Comparison of ENCODE assay signal across 1 cellular context in the genomic region with DNA sequence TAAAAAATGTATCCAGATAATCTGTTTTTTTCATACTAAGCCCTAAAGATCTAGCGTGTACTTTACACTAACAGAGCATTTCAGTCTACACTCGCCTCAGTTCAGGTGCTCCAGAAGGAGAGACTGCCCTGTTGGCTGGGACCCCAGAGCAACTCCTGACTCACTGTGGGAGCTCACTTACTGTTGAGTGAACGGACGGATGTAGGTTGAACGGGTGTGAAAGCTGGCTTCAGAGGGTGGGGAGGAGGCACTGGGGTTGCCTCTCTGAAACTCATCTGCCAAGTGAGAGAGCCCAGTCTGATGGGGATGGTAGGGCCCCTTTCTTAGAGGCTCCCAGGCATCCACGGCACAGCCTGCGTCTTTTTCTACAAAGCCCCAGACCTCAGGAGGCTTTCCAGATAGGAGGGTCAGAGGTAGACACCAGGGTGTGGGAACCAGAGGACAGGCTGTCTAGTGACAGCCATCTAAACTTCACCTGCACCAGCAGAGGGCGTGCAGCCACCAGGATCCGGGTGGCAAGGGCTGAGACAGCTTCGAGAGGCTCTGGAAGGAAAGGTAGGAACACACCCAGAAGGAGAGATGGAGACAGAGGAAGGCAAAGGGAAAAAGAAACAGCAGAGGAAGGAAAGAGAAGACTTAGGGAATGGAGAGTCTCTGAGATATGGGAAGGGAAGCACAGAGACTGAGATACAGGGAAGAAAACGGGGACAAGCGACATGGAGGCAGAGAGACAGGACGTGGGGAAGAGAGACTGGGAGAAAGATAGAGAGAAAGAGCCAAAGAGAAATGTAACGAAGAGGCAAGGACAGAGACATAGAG.
A peak's percentile ranks its signal among the peaks of the same experiment; 100 is the strongest.
TF ChIP-seq lines count a peak whose summit lies in the region.

No MANE protein-coding gene starts in this region.

TF ChIP-seq in GM12878, 131 proteins besides CTCF, POLR2A, EP300 and RAD21 (continued from another document and continues in another):
- TF ChIP-seq, protein P1, sequence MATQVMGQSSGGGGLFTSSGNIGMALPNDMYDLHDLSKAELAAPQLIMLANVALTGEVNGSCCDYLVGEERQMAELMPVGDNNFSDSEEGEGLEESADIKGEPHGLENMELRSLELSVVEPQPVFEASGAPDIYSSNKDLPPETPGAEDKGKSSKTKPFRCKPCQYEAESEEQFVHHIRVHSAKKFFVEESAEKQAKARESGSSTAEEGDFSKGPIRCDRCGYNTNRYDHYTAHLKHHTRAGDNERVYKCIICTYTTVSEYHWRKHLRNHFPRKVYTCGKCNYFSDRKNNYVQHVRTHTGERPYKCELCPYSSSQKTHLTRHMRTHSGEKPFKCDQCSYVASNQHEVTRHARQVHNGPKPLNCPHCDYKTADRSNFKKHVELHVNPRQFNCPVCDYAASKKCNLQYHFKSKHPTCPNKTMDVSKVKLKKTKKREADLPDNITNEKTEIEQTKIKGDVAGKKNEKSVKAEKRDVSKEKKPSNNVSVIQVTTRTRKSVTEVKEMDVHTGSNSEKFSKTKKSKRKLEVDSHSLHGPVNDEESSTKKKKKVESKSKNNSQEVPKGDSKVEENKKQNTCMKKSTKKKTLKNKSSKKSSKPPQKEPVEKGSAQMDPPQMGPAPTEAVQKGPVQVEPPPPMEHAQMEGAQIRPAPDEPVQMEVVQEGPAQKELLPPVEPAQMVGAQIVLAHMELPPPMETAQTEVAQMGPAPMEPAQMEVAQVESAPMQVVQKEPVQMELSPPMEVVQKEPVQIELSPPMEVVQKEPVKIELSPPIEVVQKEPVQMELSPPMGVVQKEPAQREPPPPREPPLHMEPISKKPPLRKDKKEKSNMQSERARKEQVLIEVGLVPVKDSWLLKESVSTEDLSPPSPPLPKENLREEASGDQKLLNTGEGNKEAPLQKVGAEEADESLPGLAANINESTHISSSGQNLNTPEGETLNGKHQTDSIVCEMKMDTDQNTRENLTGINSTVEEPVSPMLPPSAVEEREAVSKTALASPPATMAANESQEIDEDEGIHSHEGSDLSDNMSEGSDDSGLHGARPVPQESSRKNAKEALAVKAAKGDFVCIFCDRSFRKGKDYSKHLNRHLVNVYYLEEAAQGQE (IDR thresholded peaks at IDR 0.05; ENCODE audit: low read depth, low read length), result no peak
- TF ChIP-seq, protein P2, sequence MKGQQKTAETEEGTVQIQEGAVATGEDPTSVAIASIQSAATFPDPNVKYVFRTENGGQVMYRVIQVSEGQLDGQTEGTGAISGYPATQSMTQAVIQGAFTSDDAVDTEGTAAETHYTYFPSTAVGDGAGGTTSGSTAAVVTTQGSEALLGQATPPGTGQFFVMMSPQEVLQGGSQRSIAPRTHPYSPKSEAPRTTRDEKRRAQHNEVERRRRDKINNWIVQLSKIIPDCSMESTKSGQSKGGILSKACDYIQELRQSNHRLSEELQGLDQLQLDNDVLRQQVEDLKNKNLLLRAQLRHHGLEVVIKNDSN (IDR thresholded peaks at IDR 0.05; ENCODE audit: borderline replicate concordance, extremely low read length, insufficient read depth, low read depth, low read length), result no peak
- TF ChIP-seq KLF5 (IDR thresholded peaks at IDR 0.05; ENCODE audit: partially characterized antibody) (no peak), ZNF217 (IDR thresholded peaks at IDR 0.05) (no peak), BHLHE40 (IDR thresholded peaks at IDR 0.05; ENCODE audit: borderline replicate concordance in 1 of 2, low read depth in 2 of 2, low read length in 1 of 2) (no peak), TBL1XR1 (IDR thresholded peaks at IDR 0.05; ENCODE audit: low read depth, low read length) (peak; percentile 63; the same call in 1 of the 2 replicates), IRF4 (IDR thresholded peaks at IDR 0.05; ENCODE audit: low read depth, low read length) (no peak), ZNF384 (IDR thresholded peaks at IDR 0.05; ENCODE audit: borderline replicate concordance, low read depth, low read length) (no peak), MTA2 (IDR thresholded peaks at IDR 0.05; ENCODE audit: low read depth) (0 out of 2 replicates have a peak, but pooled peaks have one; percentile 14), HDAC2 (IDR thresholded peaks at IDR 0.05) (no peak), SMAD1 (IDR thresholded peaks at IDR 0.05; ENCODE audit: low read depth, partially characterized antibody) (no peak), PML (IDR thresholded peaks at IDR 0.05; ENCODE audit: low read length) (no peak), BACH1 (IDR thresholded peaks at IDR 0.05; ENCODE audit: borderline replicate concordance) (no peak), NRF1 (conservative IDR thresholded peaks at IDR 0.05; ENCODE audit: low read depth, low read length) (no peak), ETV6 (conservative IDR thresholded peaks at IDR 0.05 in 1 of 2, IDR thresholded peaks at IDR 0.05 in 1 of 2; ENCODE audit: borderline replicate concordance in 1 of 2, low read depth in 1 of 2) (no peak), HDAC6 (IDR thresholded peaks at IDR 0.05; ENCODE audit: unreplicated experiment) (no peak), SIX5 (IDR thresholded peaks at IDR 0.05; ENCODE audit: low read depth, low read length, severe bottlenecking) (no peak), SUPT20H (IDR thresholded peaks at IDR 0.05; ENCODE audit: borderline replicate concordance, control insufficient read depth, low read depth, low read length) (no peak), MEF2B (IDR thresholded peaks at IDR 0.05; ENCODE audit: partially characterized antibody, poor library complexity, severe bottlenecking) (no peak), CHD2 (IDR thresholded peaks at IDR 0.05; ENCODE audit: borderline replicate concordance, low read depth, low read length) (no peak)
- TF ChIP-seq, protein P3, sequence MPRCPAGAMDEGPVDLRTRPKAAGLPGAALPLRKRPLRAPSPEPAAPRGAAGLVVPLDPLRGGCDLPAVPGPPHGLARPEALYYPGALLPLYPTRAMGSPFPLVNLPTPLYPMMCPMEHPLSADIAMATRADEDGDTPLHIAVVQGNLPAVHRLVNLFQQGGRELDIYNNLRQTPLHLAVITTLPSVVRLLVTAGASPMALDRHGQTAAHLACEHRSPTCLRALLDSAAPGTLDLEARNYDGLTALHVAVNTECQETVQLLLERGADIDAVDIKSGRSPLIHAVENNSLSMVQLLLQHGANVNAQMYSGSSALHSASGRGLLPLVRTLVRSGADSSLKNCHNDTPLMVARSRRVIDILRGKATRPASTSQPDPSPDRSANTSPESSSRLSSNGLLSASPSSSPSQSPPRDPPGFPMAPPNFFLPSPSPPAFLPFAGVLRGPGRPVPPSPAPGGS (IDR thresholded peaks at IDR 0.05; ENCODE audit: borderline replicate concordance, insufficient read depth, low read depth, low read length, poor library complexity, severe bottlenecking), result no peak
- TF ChIP-seq, protein P4, sequence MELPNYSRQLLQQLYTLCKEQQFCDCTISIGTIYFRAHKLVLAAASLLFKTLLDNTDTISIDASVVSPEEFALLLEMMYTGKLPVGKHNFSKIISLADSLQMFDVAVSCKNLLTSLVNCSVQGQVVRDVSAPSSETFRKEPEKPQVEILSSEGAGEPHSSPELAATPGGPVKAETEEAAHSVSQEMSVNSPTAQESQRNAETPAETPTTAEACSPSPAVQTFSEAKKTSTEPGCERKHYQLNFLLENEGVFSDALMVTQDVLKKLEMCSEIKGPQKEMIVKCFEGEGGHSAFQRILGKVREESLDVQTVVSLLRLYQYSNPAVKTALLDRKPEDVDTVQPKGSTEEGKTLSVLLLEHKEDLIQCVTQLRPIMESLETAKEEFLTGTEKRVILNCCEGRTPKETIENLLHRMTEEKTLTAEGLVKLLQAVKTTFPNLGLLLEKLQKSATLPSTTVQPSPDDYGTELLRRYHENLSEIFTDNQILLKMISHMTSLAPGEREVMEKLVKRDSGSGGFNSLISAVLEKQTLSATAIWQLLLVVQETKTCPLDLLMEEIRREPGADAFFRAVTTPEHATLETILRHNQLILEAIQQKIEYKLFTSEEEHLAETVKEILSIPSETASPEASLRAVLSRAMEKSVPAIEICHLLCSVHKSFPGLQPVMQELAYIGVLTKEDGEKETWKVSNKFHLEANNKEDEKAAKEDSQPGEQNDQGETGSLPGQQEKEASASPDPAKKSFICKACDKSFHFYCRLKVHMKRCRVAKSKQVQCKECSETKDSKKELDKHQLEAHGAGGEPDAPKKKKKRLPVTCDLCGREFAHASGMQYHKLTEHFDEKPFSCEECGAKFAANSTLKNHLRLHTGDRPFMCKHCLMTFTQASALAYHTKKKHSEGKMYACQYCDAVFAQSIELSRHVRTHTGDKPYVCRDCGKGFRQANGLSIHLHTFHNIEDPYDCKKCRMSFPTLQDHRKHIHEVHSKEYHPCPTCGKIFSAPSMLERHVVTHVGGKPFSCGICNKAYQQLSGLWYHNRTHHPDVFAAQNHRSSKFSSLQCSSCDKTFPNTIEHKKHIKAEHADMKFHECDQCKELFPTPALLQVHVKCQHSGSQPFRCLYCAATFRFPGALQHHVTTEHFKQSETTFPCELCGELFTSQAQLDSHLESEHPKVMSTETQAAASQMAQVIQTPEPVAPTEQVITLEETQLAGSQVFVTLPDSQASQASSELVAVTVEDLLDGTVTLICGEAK (IDR thresholded peaks at IDR 0.05; ENCODE audit: borderline replicate concordance), result no peak
- TF ChIP-seq, protein P5, sequence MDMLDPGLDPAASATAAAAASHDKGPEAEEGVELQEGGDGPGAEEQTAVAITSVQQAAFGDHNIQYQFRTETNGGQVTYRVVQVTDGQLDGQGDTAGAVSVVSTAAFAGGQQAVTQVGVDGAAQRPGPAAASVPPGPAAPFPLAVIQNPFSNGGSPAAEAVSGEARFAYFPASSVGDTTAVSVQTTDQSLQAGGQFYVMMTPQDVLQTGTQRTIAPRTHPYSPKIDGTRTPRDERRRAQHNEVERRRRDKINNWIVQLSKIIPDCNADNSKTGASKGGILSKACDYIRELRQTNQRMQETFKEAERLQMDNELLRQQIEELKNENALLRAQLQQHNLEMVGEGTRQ (IDR thresholded peaks at IDR 0.05; ENCODE audit: borderline replicate concordance, low read depth, low read length), result no peak
- TF ChIP-seq, protein P6, sequence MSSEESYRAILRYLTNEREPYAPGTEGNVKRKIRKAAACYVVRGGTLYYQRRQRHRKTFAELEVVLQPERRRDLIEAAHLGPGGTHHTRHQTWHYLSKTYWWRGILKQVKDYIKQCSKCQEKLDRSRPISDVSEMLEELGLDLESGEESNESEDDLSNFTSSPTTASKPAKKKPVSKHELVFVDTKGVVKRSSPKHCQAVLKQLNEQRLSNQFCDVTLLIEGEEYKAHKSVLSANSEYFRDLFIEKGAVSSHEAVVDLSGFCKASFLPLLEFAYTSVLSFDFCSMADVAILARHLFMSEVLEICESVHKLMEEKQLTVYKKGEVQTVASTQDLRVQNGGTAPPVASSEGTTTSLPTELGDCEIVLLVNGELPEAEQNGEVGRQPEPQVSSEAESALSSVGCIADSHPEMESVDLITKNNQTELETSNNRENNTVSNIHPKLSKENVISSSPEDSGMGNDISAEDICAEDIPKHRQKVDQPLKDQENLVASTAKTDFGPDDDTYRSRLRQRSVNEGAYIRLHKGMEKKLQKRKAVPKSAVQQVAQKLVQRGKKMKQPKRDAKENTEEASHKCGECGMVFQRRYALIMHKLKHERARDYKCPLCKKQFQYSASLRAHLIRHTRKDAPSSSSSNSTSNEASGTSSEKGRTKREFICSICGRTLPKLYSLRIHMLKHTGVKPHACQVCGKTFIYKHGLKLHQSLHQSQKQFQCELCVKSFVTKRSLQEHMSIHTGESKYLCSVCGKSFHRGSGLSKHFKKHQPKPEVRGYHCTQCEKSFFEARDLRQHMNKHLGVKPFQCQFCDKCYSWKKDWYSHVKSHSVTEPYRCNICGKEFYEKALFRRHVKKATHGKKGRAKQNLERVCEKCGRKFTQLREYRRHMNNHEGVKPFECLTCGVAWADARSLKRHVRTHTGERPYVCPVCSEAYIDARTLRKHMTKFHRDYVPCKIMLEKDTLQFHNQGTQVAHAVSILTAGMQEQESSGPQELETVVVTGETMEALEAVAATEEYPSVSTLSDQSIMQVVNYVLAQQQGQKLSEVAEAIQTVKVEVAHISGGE (CRISPR knock-in tag; IDR thresholded peaks at IDR 0.05), result no peak
- TF ChIP-seq, protein P7, sequence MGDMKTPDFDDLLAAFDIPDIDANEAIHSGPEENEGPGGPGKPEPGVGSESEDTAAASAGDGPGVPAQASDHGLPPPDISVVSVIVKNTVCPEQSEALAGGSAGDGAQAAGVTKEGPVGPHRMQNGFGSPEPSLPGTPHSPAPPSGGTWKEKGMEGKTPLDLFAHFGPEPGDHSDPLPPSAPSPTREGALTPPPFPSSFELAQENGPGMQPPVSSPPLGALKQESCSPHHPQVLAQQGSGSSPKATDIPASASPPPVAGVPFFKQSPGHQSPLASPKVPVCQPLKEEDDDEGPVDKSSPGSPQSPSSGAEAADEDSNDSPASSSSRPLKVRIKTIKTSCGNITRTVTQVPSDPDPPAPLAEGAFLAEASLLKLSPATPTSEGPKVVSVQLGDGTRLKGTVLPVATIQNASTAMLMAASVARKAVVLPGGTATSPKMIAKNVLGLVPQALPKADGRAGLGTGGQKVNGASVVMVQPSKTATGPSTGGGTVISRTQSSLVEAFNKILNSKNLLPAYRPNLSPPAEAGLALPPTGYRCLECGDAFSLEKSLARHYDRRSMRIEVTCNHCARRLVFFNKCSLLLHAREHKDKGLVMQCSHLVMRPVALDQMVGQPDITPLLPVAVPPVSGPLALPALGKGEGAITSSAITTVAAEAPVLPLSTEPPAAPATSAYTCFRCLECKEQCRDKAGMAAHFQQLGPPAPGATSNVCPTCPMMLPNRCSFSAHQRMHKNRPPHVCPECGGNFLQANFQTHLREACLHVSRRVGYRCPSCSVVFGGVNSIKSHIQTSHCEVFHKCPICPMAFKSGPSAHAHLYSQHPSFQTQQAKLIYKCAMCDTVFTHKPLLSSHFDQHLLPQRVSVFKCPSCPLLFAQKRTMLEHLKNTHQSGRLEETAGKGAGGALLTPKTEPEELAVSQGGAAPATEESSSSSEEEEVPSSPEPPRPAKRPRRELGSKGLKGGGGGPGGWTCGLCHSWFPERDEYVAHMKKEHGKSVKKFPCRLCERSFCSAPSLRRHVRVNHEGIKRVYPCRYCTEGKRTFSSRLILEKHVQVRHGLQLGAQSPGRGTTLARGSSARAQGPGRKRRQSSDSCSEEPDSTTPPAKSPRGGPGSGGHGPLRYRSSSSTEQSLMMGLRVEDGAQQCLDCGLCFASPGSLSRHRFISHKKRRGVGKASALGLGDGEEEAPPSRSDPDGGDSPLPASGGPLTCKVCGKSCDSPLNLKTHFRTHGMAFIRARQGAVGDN (IDR thresholded peaks at IDR 0.05), result no peak
- TF ChIP-seq, protein P8, sequence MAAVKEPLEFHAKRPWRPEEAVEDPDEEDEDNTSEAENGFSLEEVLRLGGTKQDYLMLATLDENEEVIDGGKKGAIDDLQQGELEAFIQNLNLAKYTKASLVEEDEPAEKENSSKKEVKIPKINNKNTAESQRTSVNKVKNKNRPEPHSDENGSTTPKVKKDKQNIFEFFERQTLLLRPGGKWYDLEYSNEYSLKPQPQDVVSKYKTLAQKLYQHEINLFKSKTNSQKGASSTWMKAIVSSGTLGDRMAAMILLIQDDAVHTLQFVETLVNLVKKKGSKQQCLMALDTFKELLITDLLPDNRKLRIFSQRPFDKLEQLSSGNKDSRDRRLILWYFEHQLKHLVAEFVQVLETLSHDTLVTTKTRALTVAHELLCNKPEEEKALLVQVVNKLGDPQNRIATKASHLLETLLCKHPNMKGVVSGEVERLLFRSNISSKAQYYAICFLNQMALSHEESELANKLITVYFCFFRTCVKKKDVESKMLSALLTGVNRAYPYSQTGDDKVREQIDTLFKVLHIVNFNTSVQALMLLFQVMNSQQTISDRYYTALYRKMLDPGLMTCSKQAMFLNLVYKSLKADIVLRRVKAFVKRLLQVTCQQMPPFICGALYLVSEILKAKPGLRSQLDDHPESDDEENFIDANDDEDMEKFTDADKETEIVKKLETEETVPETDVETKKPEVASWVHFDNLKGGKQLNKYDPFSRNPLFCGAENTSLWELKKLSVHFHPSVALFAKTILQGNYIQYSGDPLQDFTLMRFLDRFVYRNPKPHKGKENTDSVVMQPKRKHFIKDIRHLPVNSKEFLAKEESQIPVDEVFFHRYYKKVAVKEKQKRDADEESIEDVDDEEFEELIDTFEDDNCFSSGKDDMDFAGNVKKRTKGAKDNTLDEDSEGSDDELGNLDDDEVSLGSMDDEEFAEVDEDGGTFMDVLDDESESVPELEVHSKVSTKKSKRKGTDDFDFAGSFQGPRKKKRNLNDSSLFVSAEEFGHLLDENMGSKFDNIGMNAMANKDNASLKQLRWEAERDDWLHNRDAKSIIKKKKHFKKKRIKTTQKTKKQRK (IDR thresholded peaks at IDR 0.05; ENCODE audit: low read depth, low read length), result no peak
